ENCODE assay signal across 17 cellular contexts in genomic region chr1:39128126-39128525, GRCh38.
DNase-seq lines count a peak whose midpoint lies in the region; ATAC-seq and TF ChIP-seq lines count a peak whose summit lies in the region.
"Had no signal": no experiment of that assay in that cellular context is flagged by ENCODE, and none has a peak within 500 bp of the region (broad histone marks: within the 10 kb centered on the region; RNA-seq: fewer than 3 reads in every experiment).

No MANE protein-coding gene starts in this region.

- H3K27me3 Mint-ChIP-seq in endothelial cell (ENCODE audit: unreplicated experiment), result peaks cover 2% of the 10 kb centered on the region
- no peaks in the 10 kb centered on the region for H3K27me3 Mint-ChIP-seq in neural progenitor cell (ENCODE audit: insufficient read depth, low read depth)
- no peaks in the 10 kb centered on the region for H3K27me3 Mint-ChIP-seq in type B pancreatic cell

- no peak overlapping the region for H3K9ac ChIP-seq in neural progenitor cell

- H4K20me1 ChIP-seq in neural progenitor cell (ENCODE audit: low read depth), result peaks cover 33% of the 10 kb centered on the region

- H3K4me2 ChIP-seq in neural progenitor cell, result peak overlapping the region; percentile 60

- no peak overlapping the region for H2AFZ ChIP-seq in neural progenitor cell (replicated peaks)

- H3K27ac Mint-ChIP-seq in endothelial cell (ENCODE audit: unreplicated experiment), result peak overlapping the region; percentile 86
- H3K27ac Mint-ChIP-seq in neural progenitor cell, result no peak overlapping the region
- peak overlapping the region; percentile 73 for H3K27ac Mint-ChIP-seq in type B pancreatic cell

- H3K4me3 Mint-ChIP-seq in endothelial cell (ENCODE audit: unreplicated experiment) (no peak overlapping the region), neural progenitor cell (no peak overlapping the region), type B pancreatic cell (no peak overlapping the region)
- H3K4me3 Mint-ChIP-seq: HFFc6; naive thymus-derived CD4-positive, alpha-beta T cell had no signal

- TF ChIP-seq CTCF in VCaP (conservative IDR thresholded peaks at IDR 0.05), result no peak
- TF ChIP-seq CTCF in endothelial cell (IDR thresholded peaks at IDR 0.05; ENCODE audit: unreplicated experiment), result no peak
- TF ChIP-seq CTCF in neural progenitor cell (IDR thresholded peaks at IDR 0.05), result no peak
- TF ChIP-seq CTCF in type B pancreatic cell (conservative IDR thresholded peaks at IDR 0.05), result no peak

- peaks cover 72% of the 10 kb centered on the region for H3K4me1 Mint-ChIP-seq in endothelial cell (ENCODE audit: unreplicated experiment)
- H3K4me1 Mint-ChIP-seq in neural progenitor cell, result peaks cover 58% of the 10 kb centered on the region
- H3K4me1 Mint-ChIP-seq in type B pancreatic cell (ENCODE audit: unreplicated experiment), result peaks cover 45% of the 10 kb centered on the region

- no peak for ATAC-seq in GM21515 (IDR thresholded peaks at IDR 0.05; ENCODE audit: unreplicated experiment)
- ATAC-seq: naive thymus-derived CD4-positive, alpha-beta T cell had no signal

- DNase-seq in endothelial cell (ENCODE audit: low spot score), result no peak
- no peak for DNase-seq in neural progenitor cell (ENCODE audit: low spot score)
- DNase-seq in type B pancreatic cell (ENCODE audit: extremely low spot score, unreplicated experiment), result no peak
- DNase-seq in GM03348 (ENCODE audit: low spot score), result no peak
- no peak for DNase-seq in NCI-H146 (lab: John Stamatoyannopoulos, UW)
- DNase-seq: activated CD4-positive, CD25-positive, alpha-beta regulatory T cell; activated CD8-positive, alpha-beta memory T cell treated with anti-CD3 and anti-CD28 coated beads for 24 hours; Caco-2; HFFc6; naive thymus-derived CD4-positive, alpha-beta T cell; NCI-H1694; NCI-H446; SHP77 treated with DMSO at 0.1 percent for 48 hours; stimulated activated CD4-positive, alpha-beta T cell treated with anti-CD3 and anti-CD28 coated beads, Interleukin-15, amount 100 ng/mL, for 24 hours; stimulated activated naive CD4-positive, alpha-beta T cell treated with Interleukin-2 at 50 U/mL for 16 hours had no signal

- peaks cover 49% of the 10 kb centered on the region for H3F3A ChIP-seq in neural progenitor cell (ENCODE audit: low read depth)

- H3K4me3 ChIP-seq in neural progenitor cell, result no peak overlapping the region

- H3K9me3 ChIP-seq in neural progenitor cell (ENCODE audit: low read depth), result no peaks in the 10 kb centered on the region
- H3K9me3 ChIP-seq: Caco-2 had no signal

- peaks cover 92% of the 10 kb centered on the region for H3K79me2 ChIP-seq in neural progenitor cell (ENCODE audit: low read depth)

- H3K4me1 ChIP-seq in neural progenitor cell, result peaks cover 54% of the 10 kb centered on the region

- no peaks in the 10 kb centered on the region for H3K36me3 ChIP-seq in neural progenitor cell

- H3K9me3 Mint-ChIP-seq in endothelial cell (ENCODE audit: unreplicated experiment) (no peaks in the 10 kb centered on the region), neural progenitor cell (no peaks in the 10 kb centered on the region), type B pancreatic cell (no peaks in the 10 kb centered on the region)
- H3K9me3 Mint-ChIP-seq: HFFc6; naive thymus-derived CD4-positive, alpha-beta T cell had no signal

- peak overlapping the region; percentile 91 for H3K27ac ChIP-seq in VCaP
- H3K27ac ChIP-seq in neural progenitor cell, result peak overlapping the region; percentile 86

- peaks cover 10% of the 10 kb centered on the region for H3K36me3 Mint-ChIP-seq in endothelial cell (ENCODE audit: low read depth, unreplicated experiment)
- peaks cover 11% of the 10 kb centered on the region for H3K36me3 Mint-ChIP-seq in neural progenitor cell
- peaks cover 14% of the 10 kb centered on the region for H3K36me3 Mint-ChIP-seq in type B pancreatic cell

- H3K27me3 ChIP-seq in neural progenitor cell, result no peaks in the 10 kb centered on the region
